Comparison of ENCODE assay signal across 10 cellular contexts in genomic region chr19:10412257-10412977, GRCh38. TPM values are rescaled to one million over a fixed set of nuclear protein-coding genes. Genes with fewer than 3 reads are reported as not detected.
DNase-seq lines count a peak whose midpoint lies in the region; ATAC-seq, FAIRE-seq and TF ChIP-seq lines count a peak whose summit lies in the region.
"Had no signal": no experiment of that assay in that cellular context is flagged by ENCODE, and none has a peak within 500 bp of the region (broad histone marks: within the 10 kb centered on the region; RNA-seq: fewer than 3 reads in every experiment).

No MANE protein-coding gene starts in this region.

- H3K4me1 Mint-ChIP-seq in MCF 10A (ENCODE audit: insufficient read depth, unreplicated experiment) = peaks cover 7% of the 10 kb centered on the region

- no peaks in the 10 kb centered on the region for H4K20me1 ChIP-seq in HepG2 (ENCODE audit: insufficient read depth, low read length)

- H3K9me3 Mint-ChIP-seq in MCF 10A (ENCODE audit: unreplicated experiment) = no peaks in the 10 kb centered on the region

- H3K79me2 ChIP-seq in HepG2 (ENCODE audit: insufficient read depth, low read length) = no peaks in the 10 kb centered on the region

- H3K4me3 ChIP-seq in HepG2 (replicated peaks in 1 of 3; ENCODE audit: insufficient read depth in 1 of 3, low read depth in 2 of 3, low read length in 3 of 3) = no peak overlapping the region
- no peak overlapping the region for H3K4me3 ChIP-seq in right lobe of liver
- H3K4me3 ChIP-seq in SJSA1 = no peak overlapping the region

- H3K9me3 ChIP-seq in HepG2 (ENCODE audit: low read length) (peaks cover 4% of the 10 kb centered on the region; the same call in 1 of the 2 replicates), right lobe of liver (no peaks in the 10 kb centered on the region), SJSA1 (replicated peaks) (peaks cover 3% of the 10 kb centered on the region; the same call in 1 of the 2 replicates)

- no peak for FAIRE-seq in HepG2 (lab: Jason Lieb, UNC)
- FAIRE-seq: islet of Langerhans had no signal

- TF ChIP-seq CTCF in HepG2 (CRISPR knock-in tag; IDR thresholded peaks at IDR 0.05) (no peak), right lobe of liver (IDR thresholded peaks at IDR 0.05) (no peak), MCF 10A (IDR thresholded peaks at IDR 0.05; ENCODE audit: unreplicated experiment) (no peak)

- H3K4me3 Mint-ChIP-seq in MCF 10A (ENCODE audit: unreplicated experiment) = no peak overlapping the region
- H3K4me3 Mint-ChIP-seq: brain had no signal

- CTCF ChIA-PET in HepG2 (lab: Yijun Ruan, JAX; ENCODE audit: low intra/inter-chr PET ratio, low total read pairs) = no interaction called here
- CTCF ChIA-PET in MCF 10A (lab: Yijun Ruan, JAX) = interaction anchor here (0.6 to 6.4 kb wide), 7 partner anchors 9 to 150 kb away, joined by 3 to 74 read pairs (median 5); partner anchors contain the start of gene CDC37

- no peaks in the 10 kb centered on the region for H3K36me3 ChIP-seq in HepG2 (replicated peaks in 1 of 2; ENCODE audit: control insufficient read depth in 1 of 2, insufficient read depth in 2 of 2, low read length in 2 of 2)
- no peaks in the 10 kb centered on the region for H3K36me3 ChIP-seq in right lobe of liver
- H3K36me3 ChIP-seq in SJSA1 = no peaks in the 10 kb centered on the region

- H3K27me3 ChIP-seq in HepG2 (ENCODE audit: control insufficient read depth in 1 of 2, insufficient read depth in 2 of 2, low read length in 2 of 2) (peaks cover 4 to 25% of the 10 kb centered on the region in 2 experiments; a peak in 3 of 5 replicates), right lobe of liver (no peaks in the 10 kb centered on the region), SJSA1 (replicated peaks) (no peaks in the 10 kb centered on the region)

- TF ChIP-seq POLR2A in HepG2 (IDR thresholded peaks at IDR 0.05; ENCODE audit: insufficient read depth in 1 of 2, low read depth in 2 of 2, low read length in 2 of 2) (no peak), right lobe of liver (IDR thresholded peaks at IDR 0.05) (no peak)

- BruUV-seq in HepG2 (replicated peaks; lab: Mats Ljungman, UMichigan) = no TSS peak
- BruUV-seq in MCF 10A (replicated peaks; lab: Mats Ljungman, UMichigan) = no TSS peak

- peaks cover 17% of the 10 kb centered on the region for H3K4me1 ChIP-seq in HepG2 (ENCODE audit: insufficient read depth, low read length)
- peaks cover 0 to 7% (median 0%) of the 10 kb centered on the region in 4 donors for H3K4me1 ChIP-seq in right lobe of liver
- H3K4me1 ChIP-seq in SJSA1 (replicated peaks) = peaks cover 60% of the 10 kb centered on the region

- ATAC-seq in HepG2 (no peak), right lobe of liver (no peak), HG02973 (IDR thresholded peaks at IDR 0.05; ENCODE audit: unreplicated experiment) (peak; percentile 45)

- H3K36me3 Mint-ChIP-seq in MCF 10A (ENCODE audit: insufficient read depth, unreplicated experiment) = no peaks in the 10 kb centered on the region
- H3K36me3 Mint-ChIP-seq: brain had no signal

- TF ChIP-seq RAD21 in HepG2 (CRISPR knock-in tag; IDR thresholded peaks at IDR 0.05) = no peak

- H3K4me2 ChIP-seq in HepG2 (ENCODE audit: low read depth, low read length) = peak overlapping the region; percentile 12; the same call in 1 of the 2 replicates

- H3K27ac ChIP-seq in HepG2 (ENCODE audit: extremely low read length, insufficient read depth, low read length) (no peak overlapping the region), right lobe of liver (no peak overlapping the region), SJSA1 (peak overlapping the region; percentile 75)

- WGBS in HepG2 (ENCODE audit: low lambda C conversion rate) = 13% methylated on average over 13 of the region's 13 CpGs
- 65% methylated on average over 13 of the region's 13 CpGs for WGBS in right lobe of liver (ENCODE audit: insufficient coverage, low coverage, low lambda C conversion rate, missing lambda C conversion rate)

- no peak overlapping the region for H3K27ac Mint-ChIP-seq in MCF 10A (ENCODE audit: low read depth, unreplicated experiment)
- H3K27ac Mint-ChIP-seq: brain had no signal

- POLR2A ChIA-PET in HepG2 (lab: Yijun Ruan, JAX) = interaction anchor here (1.2 kb wide), 1 partner anchor 9 kb away, joined by 4 read pairs; the partner anchor contains the start of gene CDC37
- POLR2A ChIA-PET in MCF 10A (lab: Yijun Ruan, JAX) = interaction anchor here (1.1 kb wide), 1 partner anchor 9 kb away, joined by 4 read pairs; the partner anchor contains the start of gene CDC37

- in situ Hi-C loops in HepG2 (cut with HindIII; ENCODE audit: extremely low pct_ligation_motif_present, low pct_unique_long_range_greater_than_20kb) = no loop called here

- no peak for DNase-seq in HepG2 (ENCODE audit: low spot score)
- DNase-seq in right lobe of liver = no peak
- peak in 1 of 2 experiments; percentile 57 for DNase-seq in SJSA1 (ENCODE audit: low read depth in 1 of 2, low spot score in 2 of 2)
- DNase-seq in NCI-H82 (lab: John Stamatoyannopoulos, UW) = no peak
- no peak for DNase-seq in MCF 10A (ENCODE audit: unreplicated experiment)
- no peak for DNase-seq in hepatic stellate cell (ENCODE audit: low spot score)
- DNase-seq in effector CD8-positive, alpha-beta T cell (lab: John Stamatoyannopoulos, UW) = no peak

- no peak overlapping the region for H2AFZ ChIP-seq in HepG2 (ENCODE audit: low read length)

- intact Hi-C loops in HepG2 (cut with micrococcal nuclease; ENCODE audit: unreplicated experiment) = no loop called here
- intact Hi-C loops in right lobe of liver (cut with DNase I) = no loop called here
- intact Hi-C loops in MCF 10A (cut with micrococcal nuclease) = no loop called here

- no peak overlapping the region for H3K9ac ChIP-seq in HepG2 (ENCODE audit: insufficient read depth, low read depth, low read length)

- TF ChIP-seq EP300 in HepG2 (IDR thresholded peaks at IDR 0.05; ENCODE audit: low read depth in 2 of 2, low read length in 2 of 2) (no peak), HepG2 (CRISPR knock-in tag; IDR thresholded peaks at IDR 0.05; ENCODE audit: borderline replicate concordance) (no peak)

- H3K27me3 Mint-ChIP-seq in MCF 10A (ENCODE audit: insufficient read depth, unreplicated experiment) = peaks cover 8% of the 10 kb centered on the region

RNA-seq across cellular contexts. Expression of gene PDE4A, which starts 7.9 kb away (rescaled TPM):
- 1.1 TPM in 2 replicates for total RNA-seq in HepG2 (2016; rRNA removed; fragmentation: Illumina TruSeq; extraction: Trizol)
- total RNA-seq in HepG2 (2016; cell fraction: cytosol; rRNA removed; fragmentation: Illumina TruSeq; extraction: Trizol; ENCODE audit: low read depth) = 1.5 and 1.6 TPM in 2 replicates
- 0.89 and 1.2 TPM in 2 replicates for total RNA-seq in HepG2 (2016; cell fraction: insoluble cytoplasmic fraction; rRNA removed; fragmentation: Illumina TruSeq; extraction: Trizol)
- total RNA-seq in HepG2 (2016; cell fraction: membrane; rRNA removed; fragmentation: Illumina TruSeq; extraction: Trizol) = 3.6 and 3.7 TPM in 2 replicates
- 1.3 and 1.5 TPM in 2 replicates for total RNA-seq in HepG2 (2016; cell fraction: nucleus; rRNA removed; fragmentation: Illumina TruSeq; extraction: Trizol)
- 4.1 TPM in 2 replicates for polyA plus RNA-seq in HepG2 (2011; rRNA removed)
- 3.5 and 3.8 TPM in 2 replicates for polyA plus RNA-seq in HepG2 (2011; cell fraction: cytosol; rRNA removed)
- polyA plus RNA-seq in HepG2 (2011; cell fraction: nucleus; rRNA removed) = 9.1 and 10.2 TPM in 2 replicates
- polyA plus RNA-seq in HepG2 (2012) = 5.1 and 5.7 TPM in 2 replicates
- polyA plus RNA-seq in HepG2 (2016; cell fraction: cytosol; fragmentation: Illumina TruSeq; extraction: Trizol; ENCODE audit: low read depth) = 3.3 and 3.8 TPM in 2 replicates
- polyA plus RNA-seq in HepG2 (2016; cell fraction: insoluble cytoplasmic fraction; fragmentation: Illumina TruSeq; extraction: Trizol; ENCODE audit: low read depth) = 2.8 and 3.6 TPM in 2 replicates
- 6.6 and 7.6 TPM in 2 replicates for polyA plus RNA-seq in HepG2 (2016; cell fraction: membrane; fragmentation: Illumina TruSeq; extraction: Trizol; ENCODE audit: low read depth)
- 5.9 and 7.4 TPM in 2 replicates for polyA plus RNA-seq in HepG2 (2016; cell fraction: nucleus; fragmentation: Illumina TruSeq; extraction: Trizol; ENCODE audit: insufficient read depth, low read depth)
- 1.0 and 6.6 TPM in 2 replicates for polyA minus RNA-seq in HepG2 (2011; rRNA and poly(A)+ RNA removed; ENCODE audit: low replicate concordance)
- 3.9 and 5.0 TPM in 2 replicates for polyA minus RNA-seq in HepG2 (2011; cell fraction: cytosol; rRNA and poly(A)+ RNA removed)
- polyA minus RNA-seq in HepG2 (2011; cell fraction: nucleus; rRNA and poly(A)+ RNA removed) = 2.6 and 2.9 TPM in 2 replicates
- total RNA-seq in right lobe of liver = 1 to 10 TPM; 1.2 to 5.8 (median 2.7) TPM
- 6.9 and 11.5 TPM in 2 replicates for total RNA-seq in SJSA1 (2014; rRNA removed; shearing (Covaris generic))
- 0.42 and 0.49 TPM in 2 replicates for total RNA-seq in MCF 10A (2022)

RNA-seq across cellular contexts. Expression of gene CDC37, which starts 9.1 kb away (rescaled TPM):
- total RNA-seq in HepG2 (2016; rRNA removed; fragmentation: Illumina TruSeq; extraction: Trizol) (134 and 158 TPM in 2 replicates), right lobe of liver (10 to 100 TPM; 39.6 to 74.9 (median 50.1) TPM), MCF 10A (2022) (164 and 188 TPM in 2 replicates)
- total RNA-seq in HepG2 (2016; cell fraction: cytosol; rRNA removed; fragmentation: Illumina TruSeq; extraction: Trizol; ENCODE audit: low read depth) = 36.6 and 36.7 TPM in 2 replicates
- 125 and 171 TPM in 2 replicates for total RNA-seq in HepG2 (2016; cell fraction: insoluble cytoplasmic fraction; rRNA removed; fragmentation: Illumina TruSeq; extraction: Trizol)
- total RNA-seq in HepG2 (2016; cell fraction: membrane; rRNA removed; fragmentation: Illumina TruSeq; extraction: Trizol) = 51.9 and 53.0 TPM in 2 replicates
- 80.1 and 80.2 TPM in 2 replicates for total RNA-seq in HepG2 (2016; cell fraction: nucleus; rRNA removed; fragmentation: Illumina TruSeq; extraction: Trizol)
- polyA plus RNA-seq in HepG2 (2011; rRNA removed) = 177 and 191 TPM in 2 replicates
- 157 and 211 TPM in 2 replicates for polyA plus RNA-seq in HepG2 (2011; cell fraction: cytosol; rRNA removed)
- polyA plus RNA-seq in HepG2 (2011; cell fraction: nucleus; rRNA removed) = 522 and 527 TPM in 2 replicates
- polyA plus RNA-seq in HepG2 (2012) = 89.1 and 94.9 TPM in 2 replicates
- polyA plus RNA-seq in HepG2 (2016; cell fraction: cytosol; fragmentation: Illumina TruSeq; extraction: Trizol; ENCODE audit: low read depth) = 39.2 and 43.2 TPM in 2 replicates
- 161 and 171 TPM in 2 replicates for polyA plus RNA-seq in HepG2 (2016; cell fraction: insoluble cytoplasmic fraction; fragmentation: Illumina TruSeq; extraction: Trizol; ENCODE audit: low read depth)
- polyA plus RNA-seq in HepG2 (2016; cell fraction: membrane; fragmentation: Illumina TruSeq; extraction: Trizol; ENCODE audit: low read depth) = 52.6 and 54.0 TPM in 2 replicates
- polyA plus RNA-seq in HepG2 (2016; cell fraction: nucleus; fragmentation: Illumina TruSeq; extraction: Trizol; ENCODE audit: insufficient read depth, low read depth) = 240 and 249 TPM in 2 replicates
- polyA minus RNA-seq in HepG2 (2011; rRNA and poly(A)+ RNA removed; ENCODE audit: low replicate concordance) = 90.9 and 144 TPM in 2 replicates
- 42.3 and 52.9 TPM in 2 replicates for polyA minus RNA-seq in HepG2 (2011; cell fraction: cytosol; rRNA and poly(A)+ RNA removed)
- 38.0 and 40.4 TPM in 2 replicates for polyA minus RNA-seq in HepG2 (2011; cell fraction: nucleus; rRNA and poly(A)+ RNA removed)
- 284 and 367 TPM in 2 replicates for total RNA-seq in SJSA1 (2014; rRNA removed; shearing (Covaris generic))

RNA-seq across cellular contexts. Expression of gene TYK2, which starts 32.0 kb away (rescaled TPM):
- total RNA-seq in HepG2 (2016; rRNA removed; fragmentation: Illumina TruSeq; extraction: Trizol) = 39.9 and 60.1 TPM in 2 replicates
- 18.1 and 22.9 TPM in 2 replicates for total RNA-seq in HepG2 (2016; cell fraction: cytosol; rRNA removed; fragmentation: Illumina TruSeq; extraction: Trizol; ENCODE audit: low read depth)
- 32.6 and 70.2 TPM in 2 replicates for total RNA-seq in HepG2 (2016; cell fraction: insoluble cytoplasmic fraction; rRNA removed; fragmentation: Illumina TruSeq; extraction: Trizol)
- total RNA-seq in HepG2 (2016; cell fraction: membrane; rRNA removed; fragmentation: Illumina TruSeq; extraction: Trizol) = 32.1 and 33.4 TPM in 2 replicates
- 63.1 and 76.4 TPM in 2 replicates for total RNA-seq in HepG2 (2016; cell fraction: nucleus; rRNA removed; fragmentation: Illumina TruSeq; extraction: Trizol)
- 38.8 and 40.8 TPM in 2 replicates for polyA plus RNA-seq in HepG2 (2011; rRNA removed)
- 14.9 and 22.3 TPM in 2 replicates for polyA plus RNA-seq in HepG2 (2011; cell fraction: cytosol; rRNA removed)
- polyA plus RNA-seq in HepG2 (2011; cell fraction: nucleus; rRNA removed) = 283 and 302 TPM in 2 replicates
- 37.3 and 46.8 TPM in 2 replicates for polyA plus RNA-seq in HepG2 (2012)
- polyA plus RNA-seq in HepG2 (2016; cell fraction: cytosol; fragmentation: Illumina TruSeq; extraction: Trizol; ENCODE audit: low read depth) = 14.0 and 16.4 TPM in 2 replicates
- 50.3 and 62.5 TPM in 2 replicates for polyA plus RNA-seq in HepG2 (2016; cell fraction: insoluble cytoplasmic fraction; fragmentation: Illumina TruSeq; extraction: Trizol; ENCODE audit: low read depth)
- polyA plus RNA-seq in HepG2 (2016; cell fraction: membrane; fragmentation: Illumina TruSeq; extraction: Trizol; ENCODE audit: low read depth) = 32.6 and 34.8 TPM in 2 replicates
- polyA plus RNA-seq in HepG2 (2016; cell fraction: nucleus; fragmentation: Illumina TruSeq; extraction: Trizol; ENCODE audit: insufficient read depth, low read depth) = 231 and 244 TPM in 2 replicates
- 53.7 and 73.5 TPM in 2 replicates for polyA minus RNA-seq in HepG2 (2011; rRNA and poly(A)+ RNA removed; ENCODE audit: low replicate concordance)
- 20.7 and 22.3 TPM in 2 replicates for polyA minus RNA-seq in HepG2 (2011; cell fraction: cytosol; rRNA and poly(A)+ RNA removed)
- 30.0 and 34.8 TPM in 2 replicates for polyA minus RNA-seq in HepG2 (2011; cell fraction: nucleus; rRNA and poly(A)+ RNA removed)
- total RNA-seq in right lobe of liver = 100 to 1,000 TPM in 1 of 6 experiments, 10 to 100 TPM in 5; 63.9 to 106 (median 72.9) TPM
- total RNA-seq in SJSA1 (2014; rRNA removed; shearing (Covaris generic)) = 62.3 and 72.4 TPM in 2 replicates
- total RNA-seq in MCF 10A (2022) = 75.0 and 83.7 TPM in 2 replicates
